ENCODE assay signal across 11 cellular contexts in the genomic region with DNA sequence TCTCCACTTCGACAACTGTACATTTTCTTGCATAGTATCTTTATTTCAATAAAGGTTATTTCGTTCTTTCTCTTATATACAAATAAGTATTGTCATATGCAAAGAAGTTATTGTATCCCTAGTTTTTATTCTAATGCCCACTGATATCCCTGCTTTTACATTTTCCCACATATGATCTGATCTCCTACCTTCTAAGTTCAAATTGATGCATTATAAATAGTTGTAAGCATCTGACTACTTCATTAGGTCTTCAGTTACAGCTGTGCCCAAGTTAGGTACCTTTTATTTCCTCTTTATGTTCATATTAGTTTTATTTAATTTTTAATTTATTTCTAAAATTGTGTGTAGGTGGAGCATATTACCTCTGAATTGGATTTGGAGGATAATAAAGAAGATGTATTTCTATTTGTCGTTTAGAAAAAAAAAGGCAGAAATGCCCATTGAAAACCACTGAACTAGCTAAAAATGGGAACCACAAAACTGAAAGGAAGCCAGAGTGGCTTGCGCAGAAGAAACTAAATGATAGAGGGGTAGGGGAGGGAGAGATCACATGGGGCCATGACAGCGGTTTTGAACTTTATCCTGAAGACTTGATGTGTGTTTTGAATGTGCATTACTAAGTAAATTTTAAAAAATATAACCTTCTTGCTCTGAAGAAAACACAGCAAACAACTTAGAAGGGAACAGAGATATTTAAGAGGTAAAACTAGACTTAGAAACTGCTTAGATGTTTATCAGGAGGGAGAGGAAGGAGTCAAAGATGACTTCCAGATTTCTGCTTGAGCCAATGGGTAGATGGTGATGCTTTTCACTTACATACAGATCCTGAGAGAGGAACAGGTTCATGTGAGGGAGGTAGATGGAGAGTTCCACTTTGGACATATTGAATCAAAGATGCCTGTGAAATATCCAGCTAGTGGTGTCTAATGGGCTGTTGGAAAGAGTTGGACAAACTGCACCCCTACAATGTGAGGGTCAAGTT. TPM values are rescaled to one million over a fixed set of nuclear protein-coding genes. Genes with fewer than 3 reads are reported as not detected.
DNase-seq lines count a peak whose midpoint lies in the region; ATAC-seq and TF ChIP-seq lines count a peak whose summit lies in the region.
"Had no signal": no experiment of that assay in that cellular context is flagged by ENCODE, and none has a peak within 500 bp of the region (broad histone marks: within the 10 kb centered on the region; RNA-seq: fewer than 3 reads in every experiment).

No MANE protein-coding gene starts in this region.

- peak; percentile 18 for ATAC-seq in activated CD8-positive, alpha-beta T cell treated with anti-CD3 and anti-CD28 coated beads for 36 hours
- ATAC-seq in natural killer cell treated with Interleukin-12 subunit alpha and Interleukin-12 subunit beta and Interleukin-15 and Interleukin-18, amount 100 ng/mL, for 72 hours: no peak
- ATAC-seq in Right ventricle myocardium superior (ENCODE audit: poor library complexity) (no peak), HG03565 (IDR thresholded peaks at IDR 0.05; ENCODE audit: unreplicated experiment) (no peak)
- ATAC-seq: right cardiac atrium had no signal

- H3K9me3 Mint-ChIP-seq in activated CD4-positive, alpha-beta T cell treated with anti-CD3 and anti-CD28 coated beads, Interleukin-2, amount 10 ng/mL, durations not matched to agents 7 days and 5 days: no peaks in the 10 kb centered on the region
- no peaks in the 10 kb centered on the region for H3K9me3 Mint-ChIP-seq in activated CD8-positive, alpha-beta T cell treated with anti-CD3 and anti-CD28 coated beads for 36 hours
- H3K9me3 Mint-ChIP-seq in natural killer cell treated with Interleukin-12 subunit alpha and Interleukin-12 subunit beta and Interleukin-15 and Interleukin-18, amount 100 ng/mL, for 72 hours: no peaks in the 10 kb centered on the region

- peak; percentile 50 for DNase-seq in activated CD4-positive, alpha-beta T cell treated with anti-CD3 and anti-CD28 coated beads, Interleukin-2, amount 10 ng/mL, durations not matched to agents 7 days and 5 days
- no peak for DNase-seq in activated CD4-positive, alpha-beta T cell treated with anti-CD3 and anti-CD28 coated beads, Interleukin-2, amount 50 U/mL, for 4 hours
- peak; percentile 70 to 90 for DNase-seq in Kasumi-1 (lab: John Stamatoyannopoulos, UW)
- DNase-seq in activated CD8-positive, alpha-beta T cell treated with anti-CD3 and anti-CD28 coated beads for 36 hours: no peak
- no peak for DNase-seq in natural killer cell treated with Interleukin-12 subunit alpha and Interleukin-12 subunit beta and Interleukin-15 and Interleukin-18, amount 100 ng/mL, for 72 hours (ENCODE audit: low spot score)
- no peak for DNase-seq in Right ventricle myocardium superior
- DNase-seq in HuH-7 (ENCODE audit: low spot score): no peak
- DNase-seq: head of caudate nucleus, T1000 had no signal

- CTCF ChIA-PET in activated CD4-positive, alpha-beta T cell treated with anti-CD3 and anti-CD28 coated beads, Interleukin-2, amount 10 ng/mL, durations not matched to agents 7 days and 5 days (lab: Charles Lee): interaction anchor here (0.6 to 18.4 kb wide), 4 partner anchors 23 to 159 kb away, joined by 3 to 225 read pairs (median 5); no protein-coding TSS in a partner anchor
- CTCF ChIA-PET in activated CD8-positive, alpha-beta T cell treated with anti-CD3 and anti-CD28 coated beads for 36 hours (lab: Charles Lee): interaction anchor here (1.6 to 2.1 kb wide), 2 partner anchors 8 to 30 kb away, joined by 7 read pairs; a partner anchor contains a TSS

- peak overlapping the region; percentile 81 for H3K27ac Mint-ChIP-seq in activated CD4-positive, alpha-beta T cell treated with anti-CD3 and anti-CD28 coated beads, Interleukin-2, amount 10 ng/mL, durations not matched to agents 7 days and 5 days
- peak overlapping the region; percentile 89 for H3K27ac Mint-ChIP-seq in activated CD8-positive, alpha-beta T cell treated with anti-CD3 and anti-CD28 coated beads for 36 hours
- peak overlapping the region; percentile 82 to 88 for H3K27ac Mint-ChIP-seq in natural killer cell treated with Interleukin-12 subunit alpha and Interleukin-12 subunit beta and Interleukin-15 and Interleukin-18, amount 100 ng/mL, for 72 hours

- peaks cover 85% of the 10 kb centered on the region for H3K4me1 Mint-ChIP-seq in activated CD4-positive, alpha-beta T cell treated with anti-CD3 and anti-CD28 coated beads, Interleukin-2, amount 10 ng/mL, durations not matched to agents 7 days and 5 days
- peaks cover 68% of the 10 kb centered on the region for H3K4me1 Mint-ChIP-seq in activated CD8-positive, alpha-beta T cell treated with anti-CD3 and anti-CD28 coated beads for 36 hours (ENCODE audit: low read depth)
- peaks cover 63 to 71% of the 10 kb centered on the region in 2 donors for H3K4me1 Mint-ChIP-seq in natural killer cell treated with Interleukin-12 subunit alpha and Interleukin-12 subunit beta and Interleukin-15 and Interleukin-18, amount 100 ng/mL, for 72 hours (ENCODE audit: low read depth in 2 of 2)

- TF ChIP-seq CTCF in activated CD8-positive, alpha-beta T cell treated with anti-CD3 and anti-CD28 coated beads for 36 hours (IDR thresholded peaks at IDR 0.05): no peak

- H3K36me3 Mint-ChIP-seq in activated CD4-positive, alpha-beta T cell treated with anti-CD3 and anti-CD28 coated beads, Interleukin-2, amount 10 ng/mL, durations not matched to agents 7 days and 5 days (ENCODE audit: low read depth): peaks cover 74% of the 10 kb centered on the region
- peaks cover 65% of the 10 kb centered on the region for H3K36me3 Mint-ChIP-seq in activated CD8-positive, alpha-beta T cell treated with anti-CD3 and anti-CD28 coated beads for 36 hours (ENCODE audit: low read depth)
- H3K36me3 Mint-ChIP-seq in natural killer cell treated with Interleukin-12 subunit alpha and Interleukin-12 subunit beta and Interleukin-15 and Interleukin-18, amount 100 ng/mL, for 72 hours: peaks cover 51% of the 10 kb centered on the region

- H3K4me3 Mint-ChIP-seq in activated CD4-positive, alpha-beta T cell treated with anti-CD3 and anti-CD28 coated beads, Interleukin-2, amount 10 ng/mL, durations not matched to agents 7 days and 5 days: peak overlapping the region; percentile 28
- no peak overlapping the region for H3K4me3 Mint-ChIP-seq in activated CD8-positive, alpha-beta T cell treated with anti-CD3 and anti-CD28 coated beads for 36 hours
- peak overlapping the region; percentile 79 for H3K4me3 Mint-ChIP-seq in natural killer cell treated with Interleukin-12 subunit alpha and Interleukin-12 subunit beta and Interleukin-15 and Interleukin-18, amount 100 ng/mL, for 72 hours

- POLR2A ChIA-PET in activated CD4-positive, alpha-beta T cell treated with anti-CD3 and anti-CD28 coated beads, Interleukin-2, amount 10 ng/mL, durations not matched to agents 7 days and 5 days (lab: Charles Lee): no interaction called here
- POLR2A ChIA-PET in activated CD8-positive, alpha-beta T cell treated with anti-CD3 and anti-CD28 coated beads for 36 hours (lab: Charles Lee): interaction anchor here (0.6 to 2.9 kb wide), 10 partner anchors 8 to 112 kb away, joined by 3 to 13 read pairs (median 3); a partner anchor contains a TSS

- intact Hi-C loops in activated CD8-positive, alpha-beta T cell treated with anti-CD3 and anti-CD28 coated beads for 36 hours (cut with micrococcal nuclease): no loop called here
- intact Hi-C loops in Right ventricle myocardium superior (cut with DNase I): no loop called here

- H3K27me3 Mint-ChIP-seq in activated CD4-positive, alpha-beta T cell treated with anti-CD3 and anti-CD28 coated beads, Interleukin-2, amount 10 ng/mL, durations not matched to agents 7 days and 5 days: no peaks in the 10 kb centered on the region
- no peaks in the 10 kb centered on the region for H3K27me3 Mint-ChIP-seq in activated CD8-positive, alpha-beta T cell treated with anti-CD3 and anti-CD28 coated beads for 36 hours
- H3K27me3 Mint-ChIP-seq in natural killer cell treated with Interleukin-12 subunit alpha and Interleukin-12 subunit beta and Interleukin-15 and Interleukin-18, amount 100 ng/mL, for 72 hours: no peaks in the 10 kb centered on the region

RNA-seq across cellular contexts. Expression of a gene that starts 9.3 kb away (rescaled TPM):
- 10 to 100 TPM; 14.9 to 16.5 TPM for total RNA-seq in activated CD4-positive, alpha-beta T cell treated with anti-CD3 and anti-CD28 coated beads, Interleukin-2, amount 10 ng/mL, durations not matched to agents 7 days and 5 days
- total RNA-seq in activated CD8-positive, alpha-beta T cell treated with anti-CD3 and anti-CD28 coated beads for 36 hours: 10 to 100 TPM; 19.9 TPM
- total RNA-seq in natural killer cell treated with Interleukin-12 subunit alpha and Interleukin-12 subunit beta and Interleukin-15 and Interleukin-18, amount 100 ng/mL, for 72 hours: 1 to 10 TPM; 3.7 to 8.7 TPM
- 2.9 TPM for total RNA-seq in Right ventricle myocardium superior

Comparison
In these comparisons a context has a peak if more than half of its experiments do, and no peak if none do; other contexts are left out.
1. DNase-seq: peak in activated CD4-positive, alpha-beta T cell treated with anti-CD3 and anti-CD28 coated beads, Interleukin-2, amount 10 ng/mL, durations not matched to agents 7 days and 5 days (single experiment) and Kasumi-1 (2 of 2); none in activated CD4-positive, alpha-beta T cell treated with anti-CD3 and anti-CD28 coated beads, Interleukin-2, amount 50 U/mL, for 4 hours (0 of 2), activated CD8-positive, alpha-beta T cell treated with anti-CD3 and anti-CD28 coated beads for 36 hours (single experiment), natural killer cell treated with Interleukin-12 subunit alpha and Interleukin-12 subunit beta and Interleukin-15 and Interleukin-18, amount 100 ng/mL, for 72 hours (single experiment), Right ventricle myocardium superior (single experiment) and HuH-7 (single experiment).
2. Peak in every context shown above with its lines, with median percentiles within 50 percentile points of each other: H3K27ac Mint-ChIP-seq.